In genomic region chr13:40563350-40564125, GRCh38 we compare ENCODE assay signal across 11 cellular contexts.
DNase-seq lines count a peak whose midpoint lies in the region; ATAC-seq, FAIRE-seq and TF ChIP-seq lines count a peak whose summit lies in the region.
"Had no signal": no experiment of that assay in that cellular context is flagged by ENCODE, and none has a peak within 500 bp of the region (broad histone marks: within the 10 kb centered on the region; RNA-seq: fewer than 3 reads in every experiment).

No MANE protein-coding gene starts in this region.

- intact Hi-C loops in right lobe of liver (cut with DNase I): no loop called here
- intact Hi-C loops in CD14-positive monocyte (cut with micrococcal nuclease): no loop called here

- no peak overlapping the region for H3K27ac ChIP-seq in astrocyte (ENCODE audit: low read depth, low read length)
- peak overlapping the region; percentile 45 to 63 (median 56) for H3K27ac ChIP-seq in right lobe of liver
- H3K27ac ChIP-seq in thoracic aorta: peak overlapping the region in 1 of 2 donors; percentile 12
- H3K27ac ChIP-seq: VCaP had no signal

- H3K4me3 Mint-ChIP-seq in activated T-cell treated with anti-CD3 and anti-CD28 coated beads, Interleukin-2, amount 50 U/mL, for 72 hours: peak overlapping the region; percentile 56 to 58
- H3K4me3 Mint-ChIP-seq in astrocyte (ENCODE audit: unreplicated experiment) (no peak overlapping the region), CD14-positive monocyte (peak overlapping the region in 1 of 2 donors; percentile 83)

- peak in 1 of 2 donors; percentile 3 for ATAC-seq in activated T-cell treated with anti-CD3 and anti-CD28 coated beads, Interleukin-2, amount 50 U/mL, for 72 hours (replicated peaks in 1 of 2)
- ATAC-seq in right lobe of liver: peak; percentile 73 to 83 (median 76)
- ATAC-seq in thoracic aorta (ENCODE audit: insufficient number of reproducible peaks, low FRiP score, low read depth): no peak
- no peak for ATAC-seq in GM18907 (IDR thresholded peaks at IDR 0.05; ENCODE audit: unreplicated experiment)

- H3K4me3 ChIP-seq in astrocyte (ENCODE audit: insufficient read depth, low read depth, low read length): no peak overlapping the region
- no peak overlapping the region for H3K4me3 ChIP-seq in right lobe of liver
- H3K4me3 ChIP-seq in thoracic aorta: peak overlapping the region; percentile 22

- peaks cover 7 to 17% of the 10 kb centered on the region in 2 donors for H3K36me3 Mint-ChIP-seq in activated T-cell treated with anti-CD3 and anti-CD28 coated beads, Interleukin-2, amount 50 U/mL, for 72 hours (ENCODE audit: insufficient read depth in 2 of 2)
- H3K36me3 Mint-ChIP-seq in astrocyte (ENCODE audit: low read depth, unreplicated experiment) (peaks cover 9% of the 10 kb centered on the region), CD14-positive monocyte (peaks cover 20 to 22% of the 10 kb centered on the region in 2 donors)

- no peaks in the 10 kb centered on the region for H3K9me3 Mint-ChIP-seq in activated T-cell treated with anti-CD3 and anti-CD28 coated beads, Interleukin-2, amount 50 U/mL, for 72 hours
- H3K9me3 Mint-ChIP-seq in astrocyte (ENCODE audit: unreplicated experiment): no peaks in the 10 kb centered on the region
- H3K9me3 Mint-ChIP-seq in CD14-positive monocyte: peaks cover 0 to 8% (median 2%) of the 10 kb centered on the region in 7 donors

- H3K36me3 ChIP-seq in astrocyte (ENCODE audit: insufficient read depth, low read length) (no peaks in the 10 kb centered on the region), right lobe of liver (no peaks in the 10 kb centered on the region), thoracic aorta (no peaks in the 10 kb centered on the region)

- H3K4me1 Mint-ChIP-seq in activated T-cell treated with anti-CD3 and anti-CD28 coated beads, Interleukin-2, amount 50 U/mL, for 72 hours (ENCODE audit: low read depth): peaks cover 95% of the 10 kb centered on the region
- H3K4me1 Mint-ChIP-seq in astrocyte (ENCODE audit: low read depth, unreplicated experiment): peaks cover 28% of the 10 kb centered on the region
- H3K4me1 Mint-ChIP-seq in CD14-positive monocyte: peaks cover 29% of the 10 kb centered on the region

- H3K4me1 ChIP-seq in astrocyte (ENCODE audit: insufficient read depth, low read length): peaks cover 3% of the 10 kb centered on the region
- H3K4me1 ChIP-seq in right lobe of liver: peaks cover 0 to 49% (median 23%) of the 10 kb centered on the region in 4 donors
- peaks cover 45 to 69% of the 10 kb centered on the region in 2 donors for H3K4me1 ChIP-seq in thoracic aorta (ENCODE audit: control insufficient read depth in 1 of 2, low read depth in 2 of 2)

- H3K9me3 ChIP-seq in astrocyte (ENCODE audit: insufficient read depth, low read depth, low read length) (no peaks in the 10 kb centered on the region), right lobe of liver (no peaks in the 10 kb centered on the region), thoracic aorta (no peaks in the 10 kb centered on the region)

- H3K4me2 ChIP-seq in astrocyte (ENCODE audit: low read length): peak overlapping the region; percentile 2

- WGBS in right lobe of liver (ENCODE audit: insufficient coverage, low coverage, low lambda C conversion rate, missing lambda C conversion rate): 33% methylated on average over 12 of the region's 14 CpGs

- TF ChIP-seq CTCF in astrocyte (IDR thresholded peaks at IDR 0.05; ENCODE audit: insufficient read depth, low read depth, low read length) (no peak), right lobe of liver (IDR thresholded peaks at IDR 0.05) (no peak), thoracic aorta (IDR thresholded peaks at IDR 0.05) (no peak), CD14-positive monocyte (IDR thresholded peaks at IDR 0.05) (no peak)

- no peak for DNase-seq in activated T-cell treated with anti-CD3 and anti-CD28 coated beads, Interleukin-2, amount 50 U/mL, for 72 hours
- DNase-seq in activated T-cell treated with anti-CD3 and anti-CD28 coated beads, Interleukin-2, amount 50 U/mL, for 1 hour: no peak
- DNase-seq in astrocyte (ENCODE audit: low read depth) (no peak), right lobe of liver (peak; percentile 62 to 78 (median 71)), thoracic aorta (ENCODE audit: low spot score) (no peak), CD14-positive monocyte (ENCODE audit: low spot score) (no peak), medulla oblongata (ENCODE audit: extremely low spot score) (no peak)
- DNase-seq: Karpas-422, NCI-H82 had no signal

- no peak overlapping the region for H3K9ac ChIP-seq in astrocyte (ENCODE audit: low read length)

- H3K27me3 Mint-ChIP-seq in activated T-cell treated with anti-CD3 and anti-CD28 coated beads, Interleukin-2, amount 50 U/mL, for 72 hours (ENCODE audit: low read depth): no peaks in the 10 kb centered on the region
- H3K27me3 Mint-ChIP-seq in astrocyte (ENCODE audit: low read depth, unreplicated experiment): no peaks in the 10 kb centered on the region
- peaks cover 28 to 58% (median 47%) of the 10 kb centered on the region in 3 donors for H3K27me3 Mint-ChIP-seq in CD14-positive monocyte (ENCODE audit: low read depth in 3 of 3)

- H3K79me2 ChIP-seq in astrocyte (ENCODE audit: insufficient read depth, low read length): peaks cover 3% of the 10 kb centered on the region

- peaks cover 48% of the 10 kb centered on the region for H4K20me1 ChIP-seq in astrocyte (ENCODE audit: insufficient read depth, low read length)

- no peak for FAIRE-seq in astrocyte (lab: Jason Lieb, UNC)

- peak overlapping the region; percentile 8 for H3K27ac Mint-ChIP-seq in activated T-cell treated with anti-CD3 and anti-CD28 coated beads, Interleukin-2, amount 50 U/mL, for 72 hours
- H3K27ac Mint-ChIP-seq in astrocyte (ENCODE audit: unreplicated experiment): no peak overlapping the region
- peak overlapping the region in 3 of 7 donors; percentile 19 to 37 (median 36) for H3K27ac Mint-ChIP-seq in CD14-positive monocyte

- no peak overlapping the region for H2AFZ ChIP-seq in astrocyte (ENCODE audit: low read depth, low read length)

- peak; percentile 29 for TF ChIP-seq POLR2A in right lobe of liver (IDR thresholded peaks at IDR 0.05)

- H3K27me3 ChIP-seq in astrocyte (ENCODE audit: insufficient read depth, low read length): no peaks in the 10 kb centered on the region
- no peaks in the 10 kb centered on the region for H3K27me3 ChIP-seq in right lobe of liver
- H3K27me3 ChIP-seq in thoracic aorta (replicated peaks; ENCODE audit: insufficient read depth): no peaks in the 10 kb centered on the region

Comparison
In these comparisons a context has a peak if more than half of its experiments do, and no peak if none do; other contexts are left out.
1. ATAC-seq: peak in right lobe of liver (4 of 4); none in thoracic aorta (single experiment) and GM18907 (single experiment).
2. DNase-seq: peak in right lobe of liver (3 of 3); none in activated T-cell treated with anti-CD3 and anti-CD28 coated beads, Interleukin-2, amount 50 U/mL, for 72 hours (0 of 2), activated T-cell treated with anti-CD3 and anti-CD28 coated beads, Interleukin-2, amount 50 U/mL, for 1 hour (single experiment), astrocyte (single experiment), thoracic aorta (single experiment), CD14-positive monocyte (single experiment) and medulla oblongata (single experiment).